ENCODE assay signal across 20 cellular contexts in the genomic region with DNA sequence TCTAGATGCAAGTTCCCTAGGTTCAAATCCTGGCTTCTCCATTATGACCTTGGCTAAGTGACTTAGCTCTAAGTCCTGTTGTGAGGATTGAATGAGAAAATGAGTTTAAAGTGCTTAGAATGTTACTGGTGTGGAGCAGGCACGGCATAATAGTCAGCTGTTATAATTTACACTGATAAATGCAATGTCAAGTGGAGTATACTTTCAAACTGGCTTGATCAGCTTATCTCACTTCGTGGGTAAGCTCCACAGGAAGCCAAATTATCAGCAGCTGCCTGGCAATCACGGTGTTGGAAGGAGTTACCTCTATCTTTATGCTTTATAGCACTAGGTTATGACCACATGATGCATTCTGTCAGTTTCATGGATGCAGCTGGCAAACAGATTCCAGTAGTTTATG.
A peak's percentile ranks its signal among the peaks of the same experiment; 100 is the strongest.
DNase-seq lines count a peak whose midpoint lies in the region; ATAC-seq and TF ChIP-seq lines count a peak whose summit lies in the region.
"Had no signal": no experiment of that assay in that cellular context is flagged by ENCODE, and none has a peak within 500 bp of the region (broad histone marks: within the 10 kb centered on the region; RNA-seq: fewer than 3 reads in every experiment).

No MANE protein-coding gene starts in this region.

- ATAC-seq in GM21576 (IDR thresholded peaks at IDR 0.05; ENCODE audit: unreplicated experiment) (no peak), GM18861 (IDR thresholded peaks at IDR 0.05; ENCODE audit: unreplicated experiment) (no peak)
- ATAC-seq: SK-N-SH treated with all-trans-retinoic acid at 6 μM for 48 hours had no signal

- no peak overlapping the region for H3K27ac ChIP-seq in WERI-Rb-1
- H3K27ac ChIP-seq: 22Rv1, GM23248, PC-9, RWPE1 had no signal

- no peaks in the 10 kb centered on the region for H3K9me3 ChIP-seq in WERI-Rb-1 (ENCODE audit: severe bottlenecking)
- H3K9me3 ChIP-seq: HAP-1 had no signal

- TF ChIP-seq CTCF in WERI-Rb-1 (IDR thresholded peaks at IDR 0.05; ENCODE audit: low read depth, low read length): no peak

- DNase-seq in NCI-H1092 treated with DMSO at 0.1 percent for 48 hours (lab: John Stamatoyannopoulos, UW) (peak; percentile 4), NCI-H1092 (lab: John Stamatoyannopoulos, UW) (no peak), NCI-H146 (lab: John Stamatoyannopoulos, UW) (peak; percentile 95), NCI-H345 treated with DMSO at 0.1 percent for 48 hours (lab: John Stamatoyannopoulos, UW; ENCODE audit: unreplicated experiment) (peak; percentile 26), WERI-Rb-1 (peak; percentile 10)
- DNase-seq in activated CD4-positive, alpha-beta T cell treated with anti-CD3 and anti-CD28 coated beads for 4 hours: no peak
- DNase-seq: DND-41, GM23248, KG1, MV-4-11, NCI-H1436 treated with DMSO at 0.1 percent for 48 hours, NCI-H526, PC-9, SIG-M5 had no signal

- no peaks in the 10 kb centered on the region for H3K27me3 ChIP-seq in WERI-Rb-1 (ENCODE audit: insufficient read depth, low read depth, severe bottlenecking)

- H3K4me3 ChIP-seq in WERI-Rb-1 (ENCODE audit: low read depth, low read length): no peak overlapping the region
- H3K4me3 ChIP-seq: GM23248, HAP-1, PC-9 had no signal

- no peaks in the 10 kb centered on the region for H3K36me3 ChIP-seq in WERI-Rb-1
- H3K36me3 ChIP-seq: HAP-1 had no signal

Comparison
In these comparisons a context has a peak if more than half of its experiments do, and no peak if none do; other contexts are left out.
1. DNase-seq: peak in NCI-H1092 treated with DMSO at 0.1 percent for 48 hours (single experiment), NCI-H146 (single experiment), NCI-H345 treated with DMSO at 0.1 percent for 48 hours (single experiment) and WERI-Rb-1 (single experiment); none in NCI-H1092 (single experiment) and activated CD4-positive, alpha-beta T cell treated with anti-CD3 and anti-CD28 coated beads for 4 hours (0 of 2).